22 cellular contexts compared by ENCODE assay signal in the genomic region with DNA sequence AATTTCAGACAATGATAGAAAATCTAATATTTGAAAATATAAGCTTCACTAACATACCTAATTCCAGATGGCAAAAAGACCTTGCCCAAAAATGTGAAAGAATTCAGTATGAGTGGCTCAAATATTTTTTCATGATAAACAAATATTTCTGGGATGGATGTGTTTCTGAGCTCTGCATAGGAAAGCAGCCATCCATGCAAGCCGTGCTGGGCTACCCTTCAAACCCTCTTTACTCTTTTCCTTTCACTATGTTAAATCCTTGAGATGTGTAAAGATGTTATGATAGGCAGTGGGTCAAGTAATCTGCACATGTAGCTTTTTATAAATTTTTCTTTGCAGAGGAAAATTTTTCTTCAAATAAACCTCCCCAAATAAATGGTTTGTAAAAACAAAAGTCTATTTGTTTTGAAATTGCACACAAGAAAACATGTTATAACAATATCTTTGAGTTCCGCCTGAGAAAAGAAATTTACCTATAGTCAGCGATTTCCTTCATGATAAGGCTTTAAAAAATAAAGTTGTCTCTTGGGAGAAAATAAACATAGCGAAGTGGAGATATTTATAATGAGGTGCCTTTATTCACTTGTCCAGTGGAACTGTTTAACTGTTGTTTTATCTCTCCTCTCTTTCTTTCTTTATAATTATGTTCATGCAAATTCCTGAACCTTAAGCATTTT.
"Had no signal": no experiment of that assay in that cellular context is flagged by ENCODE, and none has a peak within 500 bp of the region (broad histone marks: within the 10 kb centered on the region; RNA-seq: fewer than 3 reads in every experiment).

No MANE protein-coding gene starts in this region.

- H3K9me3 ChIP-seq: lower lobe of right lung, neutrophil, pancreas, tibial artery had no signal

- H3K36me3 ChIP-seq: lower lobe of right lung, neutrophil, pancreas, tibial artery had no signal

- H3K4me3 ChIP-seq: lower lobe of right lung, pancreas, tibial artery had no signal

- DNase-seq: activated CD4-positive, alpha-beta T cell treated with anti-CD3 and anti-CD28 coated beads, Interleukin-2, amount 10 ng/mL, durations not matched to agents 7 days and 5 days; activated CD8-positive, alpha-beta T cell treated with anti-CD3 and anti-CD28 coated beads, Interleukin-2, amount 10 ng/mL, durations not matched to agents 7 days and 5 days; activated naive CD4-positive, alpha-beta T cell treated with Interleukin-2 at 50 U/mL for 16 hours; activated naive CD8-positive, alpha-beta T cell treated with anti-CD3 and anti-CD28 coated beads, Interleukin-2, amount 10 ng/mL, durations not matched to agents 7 days and 5 days; activated T-cell treated with anti-CD3 and anti-CD28 coated beads, Interleukin-2, amount 50 U/mL, for 24 hours; anterior cingulate cortex; central memory CD4-positive, alpha-beta T cell; glutamatergic neuron; hypothalamus; islet precursor cell; left colon; lower lobe of right lung; natural killer cell; pancreas; stimulated activated naive CD4-positive, alpha-beta T cell; tibial artery had no signal

- ATAC-seq: activated CD4-positive, CD25-positive, alpha-beta regulatory T cell treated with anti-CD3 and anti-CD28 coated beads, Interleukin-2, amount 50 U/mL, for 24 hours; activated CD8-positive, alpha-beta T cell treated with anti-CD3 and anti-CD28 coated beads, Interleukin-2, amount 10 ng/mL, durations not matched to agents 7 days and 5 days; esophagus mucosa; left colon; lower lobe of right lung; natural killer cell; pancreas had no signal

- H3K27ac Mint-ChIP-seq: activated CD4-positive, alpha-beta T cell treated with anti-CD3 and anti-CD28 coated beads, Interleukin-2, amount 10 ng/mL, durations not matched to agents 7 days and 5 days; activated CD8-positive, alpha-beta T cell treated with anti-CD3 and anti-CD28 coated beads, Interleukin-2, amount 10 ng/mL, durations not matched to agents 7 days and 5 days; activated naive CD8-positive, alpha-beta T cell treated with anti-CD3 and anti-CD28 coated beads, Interleukin-2, amount 10 ng/mL, durations not matched to agents 7 days and 5 days; activated T-cell treated with anti-CD3 and anti-CD28 coated beads, Interleukin-2, amount 50 U/mL, for 24 hours; activated T-helper 2 cell treated with anti-CD3 and anti-CD28 coated beads, Interferon-gamma antibody, Interleukin-2, Interleukin-4, amounts not matched to agents 10 μg/mL and 5 μg/mL and 100 μg/mL, durations not matched to agents 14 hours and 24 hours and 36 hours; natural killer cell; T-helper 1 cell treated with Interleukin-12 subunit alpha and Interleukin-12 subunit beta and Interleukin-4 antibody, amounts not matched to agents 30 μg/mL and 1 μg/mL, for 36 hours had no signal

- H3K4me1 ChIP-seq: pancreas had no signal

- H3K27ac ChIP-seq: lower lobe of right lung, neutrophil, pancreas, tibial artery had no signal

- H3K36me3 Mint-ChIP-seq: activated naive CD8-positive, alpha-beta T cell treated with anti-CD3 and anti-CD28 coated beads, Interleukin-2, amount 10 ng/mL, durations not matched to agents 7 days and 5 days; brain; natural killer cell had no signal

- H3K9me3 Mint-ChIP-seq: activated naive CD8-positive, alpha-beta T cell treated with anti-CD3 and anti-CD28 coated beads, Interleukin-2, amount 10 ng/mL, durations not matched to agents 7 days and 5 days; activated T-cell treated with anti-CD3 and anti-CD28 coated beads, Interleukin-2, amount 50 U/mL, for 24 hours; activated T-helper 2 cell treated with anti-CD3 and anti-CD28 coated beads, Interferon-gamma antibody, Interleukin-2, Interleukin-4, amounts not matched to agents 10 μg/mL and 5 μg/mL and 100 μg/mL, durations not matched to agents 14 hours and 24 hours and 36 hours; natural killer cell; T-helper 1 cell treated with Interleukin-12 subunit alpha and Interleukin-12 subunit beta and Interleukin-4 antibody, amounts not matched to agents 30 μg/mL and 1 μg/mL, for 36 hours had no signal

- H3K4me3 Mint-ChIP-seq: activated CD4-positive, alpha-beta T cell treated with anti-CD3 and anti-CD28 coated beads, Interleukin-2, amount 10 ng/mL, durations not matched to agents 7 days and 5 days; activated CD8-positive, alpha-beta T cell treated with anti-CD3 and anti-CD28 coated beads, Interleukin-2, amount 10 ng/mL, durations not matched to agents 7 days and 5 days; activated naive CD8-positive, alpha-beta T cell treated with anti-CD3 and anti-CD28 coated beads, Interleukin-2, amount 10 ng/mL, durations not matched to agents 7 days and 5 days; activated T-cell treated with anti-CD3 and anti-CD28 coated beads, Interleukin-2, amount 50 U/mL, for 24 hours; natural killer cell; T-helper 1 cell treated with Interleukin-12 subunit alpha and Interleukin-12 subunit beta and Interleukin-4 antibody, amounts not matched to agents 30 μg/mL and 1 μg/mL, for 36 hours had no signal

- H3K27me3 ChIP-seq: tibial artery had no signal
